ENCODE assay signal across 20 cellular contexts in genomic region chr6:42714098-42714761, GRCh38. TPM values are rescaled to one million over a fixed set of nuclear protein-coding genes. Genes with fewer than 3 reads are reported as not detected.
DNase-seq lines count a peak whose midpoint lies in the region; ATAC-seq and TF ChIP-seq lines count a peak whose summit lies in the region.
"Had no signal": no experiment of that assay in that cellular context is flagged by ENCODE, and none has a peak within 500 bp of the region (broad histone marks: within the 10 kb centered on the region; RNA-seq: fewer than 3 reads in every experiment).

No MANE protein-coding gene starts in this region.

- no peaks in the 10 kb centered on the region for H3K4me1 Mint-ChIP-seq in activated T-helper 2 cell treated with anti-CD3 and anti-CD28 coated beads, Interferon-gamma antibody, Interleukin-2, Interleukin-4, amounts not matched to agents 10 μg/mL and 5 μg/mL and 100 μg/mL, durations not matched to agents 14 hours and 24 hours and 36 hours (ENCODE audit: low read depth)
- no peaks in the 10 kb centered on the region for H3K4me1 Mint-ChIP-seq in stimulated activated memory B cell treated with anti-CD40 and anti-IgM and Interleukin-4, amounts not matched to agents 10 μg/mL and 1 μg/mL and 100 μg/mL, for 72 hours

- no peaks in the 10 kb centered on the region for H4K20me1 ChIP-seq in mammary epithelial cell (ENCODE audit: insufficient read depth, low read length)

- H3K36me3 ChIP-seq in mammary epithelial cell (ENCODE audit: insufficient read depth, low read length) = no peaks in the 10 kb centered on the region
- H3K36me3 ChIP-seq: BE2C, HAP-1, heart left ventricle, Peyer's patch had no signal

- peaks cover 4% of the 10 kb centered on the region for H3K27me3 Mint-ChIP-seq in activated T-helper 2 cell treated with anti-CD3 and anti-CD28 coated beads, Interferon-gamma antibody, Interleukin-2, Interleukin-4, amounts not matched to agents 10 μg/mL and 5 μg/mL and 100 μg/mL, durations not matched to agents 14 hours and 24 hours and 36 hours (ENCODE audit: low read depth)
- no peaks in the 10 kb centered on the region for H3K27me3 Mint-ChIP-seq in stimulated activated memory B cell treated with anti-CD40 and anti-IgM and Interleukin-4, amounts not matched to agents 10 μg/mL and 1 μg/mL and 100 μg/mL, for 72 hours
- H3K27me3 Mint-ChIP-seq: stimulated activated naive CD8-positive, alpha-beta T cell treated with anti-CD3 and anti-CD28 coated beads, Interleukin-15, Interleukin-2, amounts not matched to agents 100 ng/mL and 50 ng/mL, for 24 hours had no signal

- H3K79me2 ChIP-seq in mammary epithelial cell (ENCODE audit: insufficient read depth, low read length) = no peaks in the 10 kb centered on the region

- peaks cover 7% of the 10 kb centered on the region for H3K9me3 ChIP-seq in mammary epithelial cell (replicated peaks; ENCODE audit: insufficient read depth, low read length)
- H3K9me3 ChIP-seq: BE2C, Peyer's patch had no signal

- intact Hi-C loops in mammary epithelial cell (cut with micrococcal nuclease) = no loop called here
- intact Hi-C loops in activated T-helper 2 cell treated with anti-CD3 and anti-CD28 coated beads, Interferon-gamma antibody, Interleukin-2, Interleukin-4, amounts not matched to agents 10 μg/mL and 5 μg/mL and 100 μg/mL, durations not matched to agents 14 hours and 24 hours and 36 hours (cut with micrococcal nuclease) = no loop called here

- no peak overlapping the region for H3K4me3 ChIP-seq in mammary epithelial cell (replicated peaks in 1 of 3; ENCODE audit: insufficient read depth in 1 of 3, low read depth in 2 of 3, low read length in 3 of 3)
- H3K4me3 ChIP-seq: HAP-1, heart left ventricle, Peyer's patch had no signal

- no peak overlapping the region for H3K27ac Mint-ChIP-seq in activated T-helper 2 cell treated with anti-CD3 and anti-CD28 coated beads, Interferon-gamma antibody, Interleukin-2, Interleukin-4, amounts not matched to agents 10 μg/mL and 5 μg/mL and 100 μg/mL, durations not matched to agents 14 hours and 24 hours and 36 hours
- H3K27ac Mint-ChIP-seq in stimulated activated memory B cell treated with anti-CD40 and anti-IgM and Interleukin-4, amounts not matched to agents 10 μg/mL and 1 μg/mL and 100 μg/mL, for 72 hours = no peak overlapping the region
- H3K27ac Mint-ChIP-seq: endodermal cell; stimulated activated naive CD8-positive, alpha-beta T cell treated with anti-CD3 and anti-CD28 coated beads, Interleukin-15, Interleukin-2, amounts not matched to agents 100 ng/mL and 50 ng/mL, for 24 hours had no signal

- ATAC-seq in stimulated activated memory B cell treated with anti-CD40 and anti-IgM and Interleukin-4, amounts not matched to agents 10 μg/mL and 1 μg/mL and 100 μg/mL, for 72 hours = no peak
- ATAC-seq: heart left ventricle had no signal

- 69% methylated on average over 3 of the region's 4 CpGs for WGBS in mammary epithelial cell (ENCODE audit: low coverage, missing lambda C conversion rate)

- H3K9ac ChIP-seq in mammary epithelial cell (ENCODE audit: insufficient read depth, low read length) = no peak overlapping the region

- peaks cover 3% of the 10 kb centered on the region for H3K4me1 ChIP-seq in mammary epithelial cell (ENCODE audit: insufficient read depth, low read length)
- H3K4me1 ChIP-seq: BE2C, Peyer's patch had no signal

- no peak for TF ChIP-seq CTCF in mammary epithelial cell (conservative IDR thresholded peaks at IDR 0.05 in 1 of 2, IDR thresholded peaks at IDR 0.05 in 1 of 2; ENCODE audit: extremely low read depth in 1 of 2, insufficient read depth in 1 of 2, low read depth in 1 of 2, low read length in 2 of 2)

- peak overlapping the region; percentile 17 for H3K4me2 ChIP-seq in mammary epithelial cell (ENCODE audit: insufficient read depth, low read depth, low read length)

- no peak overlapping the region for H3K4me3 Mint-ChIP-seq in activated T-helper 2 cell treated with anti-CD3 and anti-CD28 coated beads, Interferon-gamma antibody, Interleukin-2, Interleukin-4, amounts not matched to agents 10 μg/mL and 5 μg/mL and 100 μg/mL, durations not matched to agents 14 hours and 24 hours and 36 hours (ENCODE audit: low read depth)
- no peak overlapping the region for H3K4me3 Mint-ChIP-seq in stimulated activated memory B cell treated with anti-CD40 and anti-IgM and Interleukin-4, amounts not matched to agents 10 μg/mL and 1 μg/mL and 100 μg/mL, for 72 hours
- H3K4me3 Mint-ChIP-seq: endodermal cell; stimulated activated naive CD8-positive, alpha-beta T cell treated with anti-CD3 and anti-CD28 coated beads, Interleukin-15, Interleukin-2, amounts not matched to agents 100 ng/mL and 50 ng/mL, for 24 hours had no signal

- H3K27ac ChIP-seq in mammary epithelial cell (ENCODE audit: insufficient read depth, low read depth, low read length) = no peak overlapping the region
- H3K27ac ChIP-seq in caudate nucleus (ENCODE audit: low read depth, low read length) = no peak overlapping the region
- H3K27ac ChIP-seq: heart left ventricle, Peyer's patch had no signal

- H3K27me3 ChIP-seq in mammary epithelial cell (ENCODE audit: insufficient read depth, low read length) = no peaks in the 10 kb centered on the region
- H3K27me3 ChIP-seq: BE2C, heart left ventricle, Peyer's patch had no signal

- DNase-seq in ELR (ENCODE audit: low read depth) (peak; percentile 78), OCI-M1 (lab: John Stamatoyannopoulos, UW) (peak; percentile 46), mammary epithelial cell (peak; percentile 43), hepatic stellate cell (ENCODE audit: low spot score) (peak; percentile 38), SIG-M5 treated with dmso at 0.1 percent for 504 hours (lab: John Stamatoyannopoulos, UW; ENCODE audit: unreplicated experiment) (no peak), caudate nucleus (lab: John Stamatoyannopoulos, UW) (no peak)
- DNase-seq in activated T-helper 2 cell treated with anti-CD3 and anti-CD28 coated beads, Interferon-gamma antibody, Interleukin-2, Interleukin-4, amounts not matched to agents 10 μg/mL and 5 μg/mL and 100 μg/mL, durations not matched to agents 14 hours and 24 hours and 36 hours (ENCODE audit: low spot score) = no peak
- DNase-seq: activated CD4-positive, CD25-positive, alpha-beta regulatory T cell treated with anti-CD3 and anti-CD28 coated beads, Interleukin-2, amount 50 U/mL, for 72 hours; activated naive CD4-positive, alpha-beta T cell; BE2C; endodermal cell; heart left ventricle; NCI-H1436 treated with DMSO at 0.1 percent for 48 hours; NCI-H446; Peyer's patch had no signal

- H3K9me3 Mint-ChIP-seq in activated T-helper 2 cell treated with anti-CD3 and anti-CD28 coated beads, Interferon-gamma antibody, Interleukin-2, Interleukin-4, amounts not matched to agents 10 μg/mL and 5 μg/mL and 100 μg/mL, durations not matched to agents 14 hours and 24 hours and 36 hours = peaks cover 11% of the 10 kb centered on the region
- H3K9me3 Mint-ChIP-seq in stimulated activated memory B cell treated with anti-CD40 and anti-IgM and Interleukin-4, amounts not matched to agents 10 μg/mL and 1 μg/mL and 100 μg/mL, for 72 hours = peaks cover 8% of the 10 kb centered on the region

- no peaks in the 10 kb centered on the region for H3K36me3 Mint-ChIP-seq in activated T-helper 2 cell treated with anti-CD3 and anti-CD28 coated beads, Interferon-gamma antibody, Interleukin-2, Interleukin-4, amounts not matched to agents 10 μg/mL and 5 μg/mL and 100 μg/mL, durations not matched to agents 14 hours and 24 hours and 36 hours (ENCODE audit: low read depth)
- H3K36me3 Mint-ChIP-seq in stimulated activated memory B cell treated with anti-CD40 and anti-IgM and Interleukin-4, amounts not matched to agents 10 μg/mL and 1 μg/mL and 100 μg/mL, for 72 hours = no peaks in the 10 kb centered on the region

- CTCF ChIA-PET in mammary epithelial cell (lab: Charles Lee; ENCODE audit: low non-redundant PET) = no interaction called here

- no peak overlapping the region for H2AFZ ChIP-seq in mammary epithelial cell (ENCODE audit: low read depth, low read length)

- in situ Hi-C loops in mammary epithelial cell (cut with MboI; ENCODE audit: low sequenced_read_pairs in 2 of 2) = no loop called here

- dilution Hi-C loops in mammary epithelial cell (cut with HindIII; ENCODE audit: low sequenced_read_pairs) = loop anchor here (5.0 kb wide), 2 partner anchors 52 to 53 kb away; no protein-coding TSS in a partner anchor

- no TSS peak for BruUV-seq in mammary epithelial cell (replicated peaks; lab: Mats Ljungman, UMichigan)

RNA-seq across cellular contexts. Expression of gene PRPH2, which starts 8.2 kb away (rescaled TPM):
- under 1 TPM; 0.09 to 0.50 TPM for total RNA-seq in mammary epithelial cell
- not detected for polyA plus RNA-seq in mammary epithelial cell
- not detected for polyA minus RNA-seq in mammary epithelial cell
- not detected in 2 replicates for total RNA-seq in activated T-helper 2 cell treated with anti-CD3 and anti-CD28 coated beads, Interferon-gamma antibody, Interleukin-2, Interleukin-4, amounts not matched to agents 10 μg/mL and 5 μg/mL and 100 μg/mL, durations not matched to agents 14 hours and 24 hours and 36 hours
- total RNA-seq: osteocyte; T-helper 2 cell treated with Interferon-gamma antibody and Interleukin-4, amounts not matched to agents 100 ng/mL and 5 ng/mL, for 36 hours had no signal

RNA-seq across cellular contexts. Expression of gene TBCC, which starts 31.7 kb away (rescaled TPM):
- total RNA-seq in mammary epithelial cell = 10 to 100 TPM; 13.5 to 27.8 TPM
- polyA plus RNA-seq in mammary epithelial cell = 15.4 TPM
- 25.6 TPM for polyA minus RNA-seq in mammary epithelial cell
- total RNA-seq in activated T-helper 2 cell treated with anti-CD3 and anti-CD28 coated beads, Interferon-gamma antibody, Interleukin-2, Interleukin-4, amounts not matched to agents 10 μg/mL and 5 μg/mL and 100 μg/mL, durations not matched to agents 14 hours and 24 hours and 36 hours = 17.7 and 19.5 TPM in 2 replicates

Comparison
In these comparisons a context has a peak if more than half of its experiments do, and no peak if none do; other contexts are left out.
1. DNase-seq: peak in ELR (single experiment), OCI-M1 (single experiment), mammary epithelial cell (single experiment) and hepatic stellate cell (single experiment); none in SIG-M5 treated with dmso at 0.1 percent for 504 hours (single experiment), activated T-helper 2 cell treated with anti-CD3 and anti-CD28 coated beads, Interferon-gamma antibody, Interleukin-2, Interleukin-4, amounts not matched to agents 10 μg/mL and 5 μg/mL and 100 μg/mL, durations not matched to agents 14 hours and 24 hours and 36 hours (single experiment) and caudate nucleus (0 of 61).